Comparison of ENCODE assay signal across 11 cellular contexts in the genomic region with DNA sequence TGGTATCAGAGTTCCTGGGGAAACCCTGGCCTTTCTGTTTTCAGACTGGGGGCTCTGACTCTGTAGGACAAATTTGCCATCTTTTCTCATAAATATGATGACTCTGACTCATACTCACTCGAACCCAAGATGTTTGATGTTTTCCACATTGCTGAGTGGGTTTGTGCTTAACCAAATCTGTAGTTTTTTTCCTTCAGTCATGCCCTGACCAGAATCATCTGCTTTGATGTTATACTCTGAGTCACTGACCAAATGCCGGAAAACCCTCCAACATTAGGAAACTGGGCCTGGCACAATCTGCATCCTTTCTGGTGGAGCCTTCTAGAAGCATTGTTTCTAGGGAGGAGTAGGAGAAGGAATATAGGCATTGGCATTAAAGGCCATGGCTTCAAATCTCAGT.
DNase-seq lines count a peak whose midpoint lies in the region; ATAC-seq and TF ChIP-seq lines count a peak whose summit lies in the region.
"Had no signal": no experiment of that assay in that cellular context is flagged by ENCODE, and none has a peak within 500 bp of the region (broad histone marks: within the 10 kb centered on the region; RNA-seq: fewer than 3 reads in every experiment).

No MANE protein-coding gene starts in this region.

- CTCF ChIA-PET in PC-3 (lab: Charles Lee) (no interaction called here), PC-9 (lab: Charles Lee) (interaction anchor here (0.7 kb wide), 1 partner anchor 697 kb away, joined by 11 read pairs; no protein-coding TSS in a partner anchor)

- no peaks in the 10 kb centered on the region for H3K4me1 ChIP-seq in PC-3 (ENCODE audit: insufficient read depth, low read length)
- peaks cover 11% of the 10 kb centered on the region for H3K4me1 ChIP-seq in ectodermal cell (ENCODE audit: control insufficient read depth, insufficient read depth, low read length)
- H3K4me1 ChIP-seq in trophoblast cell (ENCODE audit: control insufficient read depth in 1 of 2, insufficient read depth in 2 of 2, low read length in 2 of 2) = peaks cover 0 to 3% of the 10 kb centered on the region in 2 experiments
- H3K4me1 ChIP-seq in PC-9 (replicated peaks; ENCODE audit: insufficient read depth) = peaks cover 17% of the 10 kb centered on the region

- H3K18ac ChIP-seq in trophoblast cell (ENCODE audit: low read length) = no peak overlapping the region

- no peak overlapping the region for H2BK12ac ChIP-seq in trophoblast cell (ENCODE audit: low read length)

- H4K91ac ChIP-seq in trophoblast cell (ENCODE audit: low read depth, low read length) = no peak overlapping the region

- no peaks in the 10 kb centered on the region for H3K9me3 ChIP-seq in PC-3 (ENCODE audit: low read length)
- no peaks in the 10 kb centered on the region for H3K9me3 ChIP-seq in ectodermal cell (ENCODE audit: control insufficient read depth, low read length)
- H3K9me3 ChIP-seq in trophoblast cell (ENCODE audit: insufficient read depth, low read depth, low read length) = no peaks in the 10 kb centered on the region
- no peaks in the 10 kb centered on the region for H3K9me3 ChIP-seq in PC-9 (ENCODE audit: insufficient read depth, low read depth)

- H2AK5ac ChIP-seq in trophoblast cell (ENCODE audit: low read length) = no peak overlapping the region

- BruUV-seq in PC-3 (replicated peaks; lab: Mats Ljungman, UMichigan) (no TSS peak), PC-9 (replicated peaks; lab: Mats Ljungman, UMichigan) (no TSS peak)

- H3K9ac ChIP-seq in PC-3 (ENCODE audit: low read length) (no peak overlapping the region), trophoblast cell (ENCODE audit: low read length) (no peak overlapping the region)

- intact Hi-C loops in PC-3 (cut with micrococcal nuclease) = no loop called here
- intact Hi-C loops in PC-9 (cut with micrococcal nuclease; ENCODE audit: unreplicated experiment) = no loop called here

- no peaks in the 10 kb centered on the region for H3K27me3 ChIP-seq in PC-3 (ENCODE audit: low read length)
- no peaks in the 10 kb centered on the region for H3K27me3 ChIP-seq in ectodermal cell (ENCODE audit: control insufficient read depth, insufficient read depth, low read length, poor library complexity, severe bottlenecking)
- H3K27me3 ChIP-seq in trophoblast cell (ENCODE audit: insufficient read depth, low read length) = no peaks in the 10 kb centered on the region
- H3K27me3 ChIP-seq in PC-9 (ENCODE audit: insufficient read depth, low read depth) = no peaks in the 10 kb centered on the region

- H2BK5ac ChIP-seq in trophoblast cell (ENCODE audit: low read depth, low read length, poor library complexity) = no peak overlapping the region

- no peak overlapping the region for H3K14ac ChIP-seq in trophoblast cell (ENCODE audit: low read length)

- no peak overlapping the region for H2BK120ac ChIP-seq in trophoblast cell (ENCODE audit: insufficient read depth, low read length, poor library complexity)

- H2AFZ ChIP-seq in PC-3 (ENCODE audit: low read length) (no peak overlapping the region), trophoblast cell (ENCODE audit: insufficient read depth, low read length, poor library complexity) (no peak overlapping the region), PC-9 (no peak overlapping the region)

- TF ChIP-seq CTCF in PC-3 (conservative IDR thresholded peaks at IDR 0.05; ENCODE audit: low read depth, low read length) (no peak), PC-9 (conservative IDR thresholded peaks at IDR 0.05) (no peak)

- no peaks in the 10 kb centered on the region for H3K79me1 ChIP-seq in trophoblast cell (ENCODE audit: low read length)

- H3F3A ChIP-seq in PC-3 (ENCODE audit: low read length, unreplicated experiment) = no peaks in the 10 kb centered on the region
- H3F3A ChIP-seq in PC-9 (ENCODE audit: insufficient read depth, low read depth) = peaks cover 21% of the 10 kb centered on the region; the same call in 1 of the 2 replicates

- 92 to 94% methylated on average over 2 of the region's 2 CpGs for WGBS in ectodermal cell, 2 experiments
- no CpG with 5 or more reads among the region's 2 CpGs for WGBS in trophoblast cell (ENCODE audit: extremely low coverage, insufficient coverage, insufficient read length)

- no peak overlapping the region for H3K4ac ChIP-seq in trophoblast cell (ENCODE audit: low read depth, low read length)

- DNase-seq in ELR (ENCODE audit: low read depth) = peak; percentile 70
- peak; percentile 35 for DNase-seq in PC-3
- peak; percentile 10 to 40 for DNase-seq in trophoblast cell
- DNase-seq in PC-9 = no peak
- no peak for DNase-seq in cerebellar nuclear complex (lab: John Stamatoyannopoulos, UW)
- DNase-seq in NCI-H345 (lab: John Stamatoyannopoulos, UW) = no peak
- DNase-seq: activated T-cell treated with anti-CD3 and anti-CD28 coated beads, Interleukin-2, amount 50 U/mL, for 4 hours; NCI-H187 treated with DMSO at 0.1 percent for 48 hours had no signal

- no peaks in the 10 kb centered on the region for H4K20me1 ChIP-seq in PC-3 (ENCODE audit: low read length)
- no peaks in the 10 kb centered on the region for H4K20me1 ChIP-seq in PC-9 (ENCODE audit: insufficient read depth)

- H3K23ac ChIP-seq in trophoblast cell (ENCODE audit: low read length) = no peak overlapping the region

- no peak overlapping the region for H4K12ac ChIP-seq in trophoblast cell (ENCODE audit: low read depth, low read length)

- H3K4me3 ChIP-seq in PC-3 (ENCODE audit: low read length) = no peak overlapping the region
- no peak overlapping the region for H3K4me3 ChIP-seq in ectodermal cell (ENCODE audit: insufficient read depth, low read depth, low read length)
- H3K4me3 ChIP-seq in trophoblast cell (ENCODE audit: low read depth, low read length) = no peak overlapping the region
- no peak overlapping the region for H3K4me3 ChIP-seq in PC-9
- H3K4me3 ChIP-seq: coronary artery had no signal

- H3K36me3 ChIP-seq in PC-3 (ENCODE audit: low read depth, low read length) = no peaks in the 10 kb centered on the region
- H3K36me3 ChIP-seq in ectodermal cell (ENCODE audit: control insufficient read depth, insufficient read depth, low read length) = no peaks in the 10 kb centered on the region
- no peaks in the 10 kb centered on the region for H3K36me3 ChIP-seq in trophoblast cell (ENCODE audit: control insufficient read depth in 1 of 2, insufficient read depth in 2 of 2, low read length in 2 of 2)
- no peaks in the 10 kb centered on the region for H3K36me3 ChIP-seq in PC-9 (ENCODE audit: low read depth)

- H3K4me2 ChIP-seq in PC-3 (ENCODE audit: low read length) = no peak overlapping the region
- H3K4me2 ChIP-seq in trophoblast cell (ENCODE audit: low read length) = no peak overlapping the region
- no peak overlapping the region for H3K4me2 ChIP-seq in PC-9

- H4K8ac ChIP-seq in trophoblast cell (ENCODE audit: low read depth, low read length) = no peak overlapping the region

- H3K27ac ChIP-seq in PC-3 (ENCODE audit: low read length) (no peak overlapping the region), ectodermal cell (ENCODE audit: insufficient read depth, low read depth, low read length, poor library complexity, severe bottlenecking) (peak overlapping the region; percentile 8), trophoblast cell (ENCODE audit: low read depth, low read length) (no peak overlapping the region), PC-9 (no peak overlapping the region)

- ATAC-seq in PC-3 (peak; percentile 31; the same call in 1 of the 2 replicates), GM19395 (IDR thresholded peaks at IDR 0.05; ENCODE audit: unreplicated experiment) (no peak)

- H3K79me2 ChIP-seq in PC-3 (ENCODE audit: low read length) (no peaks in the 10 kb centered on the region), trophoblast cell (ENCODE audit: control insufficient read depth, insufficient read depth, low read length, poor library complexity) (no peaks in the 10 kb centered on the region), PC-9 (ENCODE audit: low read depth) (no peaks in the 10 kb centered on the region)

- no peaks in the 10 kb centered on the region for H3K9me2 ChIP-seq in PC-3 (replicated peaks; ENCODE audit: low read length)
- H3K9me2 ChIP-seq in PC-9 (ENCODE audit: insufficient read depth) = no peaks in the 10 kb centered on the region

- POLR2A ChIA-PET in PC-3 (lab: Charles Lee; ENCODE audit: unreplicated experiment) = no interaction called here
- POLR2A ChIA-PET in PC-9 (lab: Charles Lee; ENCODE audit: unreplicated experiment) = no interaction called here

Comparison
In these comparisons a context has a peak if more than half of its experiments do, and no peak if none do; other contexts are left out.
1. DNase-seq: peak in ELR (single experiment), PC-3 (single experiment) and trophoblast cell (2 of 2); none in PC-9 (0 of 2), cerebellar nuclear complex (0 of 2) and NCI-H345 (single experiment).